ENCODE assay signal across 22 cellular contexts in the genomic region with DNA sequence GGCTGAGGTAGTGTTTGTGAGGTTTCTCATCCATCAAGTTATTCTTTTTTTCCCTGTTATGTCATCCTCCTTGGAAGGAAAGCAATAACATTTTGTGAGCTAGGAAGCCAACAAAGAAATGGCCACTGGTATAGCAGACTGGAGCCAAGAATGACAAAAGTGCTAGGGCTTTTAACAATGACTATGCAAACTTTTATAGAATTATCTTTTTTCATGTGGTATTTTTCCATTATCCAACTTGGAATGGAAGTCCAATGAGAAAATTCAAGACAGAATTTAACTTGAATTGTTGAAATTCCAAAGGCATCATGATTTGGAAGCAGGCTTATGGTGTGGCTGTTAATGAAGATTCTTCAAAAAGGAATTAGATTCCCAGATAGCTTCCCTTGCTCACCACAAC.
DNase-seq lines count a peak whose midpoint lies in the region; ATAC-seq, FAIRE-seq and TF ChIP-seq lines count a peak whose summit lies in the region.
"Had no signal": no experiment of that assay in that cellular context is flagged by ENCODE, and none has a peak within 500 bp of the region (broad histone marks: within the 10 kb centered on the region; RNA-seq: fewer than 3 reads in every experiment).

No MANE protein-coding gene starts in this region.

- no peaks in the 10 kb centered on the region for H3K27me3 ChIP-seq in SK-N-SH (ENCODE audit: insufficient read depth)
- no peaks in the 10 kb centered on the region for H3K27me3 ChIP-seq in trophoblast cell (ENCODE audit: insufficient read depth, low read length)

- H2BK5ac ChIP-seq in trophoblast cell (ENCODE audit: low read depth, low read length, poor library complexity): no peak overlapping the region

- no peak overlapping the region for H2AK5ac ChIP-seq in trophoblast cell (ENCODE audit: low read length)

- FAIRE-seq in kidney (lab: Jason Lieb, UNC): no peak
- FAIRE-seq: GM12878 had no signal

- TF ChIP-seq CTCF in SK-N-SH (IDR thresholded peaks at IDR 0.05): no peak
- no peak for TF ChIP-seq CTCF in astrocyte of the cerebellum (IDR thresholded peaks at IDR 0.05; ENCODE audit: low read depth, low read length, missing control alignments)
- TF ChIP-seq CTCF in fibroblast of the aortic adventitia (IDR thresholded peaks at IDR 0.05; ENCODE audit: insufficient read depth, low read length): no peak
- TF ChIP-seq CTCF in kidney (IDR thresholded peaks at IDR 0.05; ENCODE audit: borderline replicate concordance, extremely low read depth, insufficient read depth): no peak

- H3K23ac ChIP-seq in trophoblast cell (ENCODE audit: low read length): no peak overlapping the region

- no peaks in the 10 kb centered on the region for H3K9me2 ChIP-seq in SK-N-SH

- H2AFZ ChIP-seq in SK-N-SH (ENCODE audit: low read depth) (no peak overlapping the region), trophoblast cell (ENCODE audit: insufficient read depth, low read length, poor library complexity) (no peak overlapping the region)

- H3K4me1 ChIP-seq in SK-N-SH (ENCODE audit: control insufficient read depth in 1 of 2, insufficient read depth in 2 of 2, low read depth in 1 of 2, low read length in 1 of 2) (no peaks in the 10 kb centered on the region; a peak in 1 of 4 replicates), kidney (ENCODE audit: control insufficient read depth in 1 of 2, insufficient read depth in 1 of 2, low read depth in 1 of 2, low read length in 2 of 2) (no peaks in the 10 kb centered on the region), trophoblast cell (ENCODE audit: control insufficient read depth in 1 of 2, insufficient read depth in 2 of 2, low read length in 2 of 2) (no peaks in the 10 kb centered on the region)

- DNase-seq in SK-N-SH (no peak), astrocyte of the cerebellum (ENCODE audit: low read depth) (peak; percentile 16), fibroblast of the aortic adventitia (ENCODE audit: low read depth) (peak; percentile 57), kidney (no peak), trophoblast cell (no peak)
- DNase-seq in activated naive CD4-positive, alpha-beta T cell treated with anti-CD3 and anti-CD28 coated beads, Interleukin-2, amount 50 U/mL, for 72 hours (ENCODE audit: low spot score in 2 of 2): no peak
- no peak for DNase-seq in stimulated activated naive CD4-positive, alpha-beta T cell (lab: John Stamatoyannopoulos, UW)
- DNase-seq: DMS79; H9; Kasumi-1; NCI-H1417; NCI-H1694 treated with DMSO at 0.1 percent for 48 hours; NCI-H510A treated with DMSO at 0.1 percent for 48 hours; NCI-H748 treated with DMSO at 0.1 percent for 48 hours; NK-92 treated with Interleukin-12 subunit alpha and Interleukin-12 subunit beta, amount 100 ng/mL, for 24 hours; SHP77 treated with DMSO at 0.1 percent for 48 hours had no signal

- no peaks in the 10 kb centered on the region for H3K79me2 ChIP-seq in SK-N-SH (ENCODE audit: insufficient read depth)
- no peaks in the 10 kb centered on the region for H3K79me2 ChIP-seq in trophoblast cell (ENCODE audit: control insufficient read depth, insufficient read depth, low read length, poor library complexity)

- H2BK120ac ChIP-seq in trophoblast cell (ENCODE audit: insufficient read depth, low read length, poor library complexity): no peak overlapping the region

- no peak for TF ChIP-seq EP300 in SK-N-SH (IDR thresholded peaks at IDR 0.05; ENCODE audit: borderline replicate concordance in 1 of 2, low read depth in 1 of 2, low read length in 1 of 2)

- no peak overlapping the region for H3K27ac Mint-ChIP-seq in activated naive CD4-positive, alpha-beta T cell treated with anti-CD3 and anti-CD28 coated beads, Interleukin-2, amount 50 U/mL, for 72 hours
- H3K27ac Mint-ChIP-seq: CD14-positive monocyte, H9 had no signal

- no peak overlapping the region for H3K14ac ChIP-seq in trophoblast cell (ENCODE audit: low read length)

- POLR2A ChIA-PET in SK-N-SH (lab: Yijun Ruan, JAX): no interaction called here

- H3K4me3 ChIP-seq in SK-N-SH (ENCODE audit: low read depth in 2 of 2, low read length in 1 of 2) (no peak overlapping the region), astrocyte of the cerebellum (ENCODE audit: low read depth, low read length) (no peak overlapping the region), fibroblast of the aortic adventitia (ENCODE audit: low read depth, low read length) (no peak overlapping the region), kidney (ENCODE audit: low read length in 2 of 2) (no peak overlapping the region), trophoblast cell (ENCODE audit: low read depth, low read length) (no peak overlapping the region)
- H3K4me3 ChIP-seq: GM12878, SK-N-MC had no signal

- no peak for ATAC-seq in SK-N-SH treated with all-trans-retinoic acid at 6 μM for 48 hours
- ATAC-seq in activated naive CD4-positive, alpha-beta T cell treated with anti-CD3 and anti-CD28 coated beads, Interleukin-2, amount 50 U/mL, for 72 hours: no peak
- ATAC-seq: GM12878 had no signal

- no peak overlapping the region for H4K12ac ChIP-seq in trophoblast cell (ENCODE audit: low read depth, low read length)

- H3K18ac ChIP-seq in trophoblast cell (ENCODE audit: low read length): no peak overlapping the region

- H4K8ac ChIP-seq in trophoblast cell (ENCODE audit: low read depth, low read length): no peak overlapping the region

- CTCF ChIA-PET in SK-N-SH (lab: Yijun Ruan, JAX): no interaction called here

- H3K9me3 ChIP-seq in SK-N-SH (no peaks in the 10 kb centered on the region), kidney (ENCODE audit: control insufficient read depth in 1 of 2, low read length in 2 of 2) (no peaks in the 10 kb centered on the region), trophoblast cell (ENCODE audit: insufficient read depth, low read depth, low read length) (no peaks in the 10 kb centered on the region)

- no peak overlapping the region for H2BK12ac ChIP-seq in trophoblast cell (ENCODE audit: low read length)

- no peak overlapping the region for H3K4me2 ChIP-seq in SK-N-SH
- no peak overlapping the region for H3K4me2 ChIP-seq in trophoblast cell (ENCODE audit: low read length)

- in situ Hi-C loops in astrocyte of the cerebellum (cut with HindIII; ENCODE audit: low sequenced_read_pairs): no loop called here

- H4K20me1 ChIP-seq in SK-N-SH (ENCODE audit: insufficient read depth): no peaks in the 10 kb centered on the region

- H3K9ac ChIP-seq in SK-N-SH (no peak overlapping the region), kidney (ENCODE audit: low read length in 2 of 2) (no peak overlapping the region), trophoblast cell (ENCODE audit: low read length) (no peak overlapping the region)

- TF ChIP-seq RAD21 in SK-N-SH (IDR thresholded peaks at IDR 0.05; ENCODE audit: low read length): no peak

- intact Hi-C loops in kidney (cut with DNase I): no loop called here

- H3K4ac ChIP-seq in trophoblast cell (ENCODE audit: low read depth, low read length): no peak overlapping the region

- no peak overlapping the region for H3K27ac ChIP-seq in SK-N-SH (ENCODE audit: low read depth in 2 of 2, low read length in 1 of 2)
- no peak overlapping the region for H3K27ac ChIP-seq in kidney (ENCODE audit: low read depth in 2 of 2, low read length in 2 of 2)
- H3K27ac ChIP-seq in trophoblast cell (ENCODE audit: low read depth, low read length): no peak overlapping the region
- H3K27ac ChIP-seq: 22Rv1, RWPE1, SK-N-MC had no signal

- H3K9me3 Mint-ChIP-seq in activated naive CD4-positive, alpha-beta T cell treated with anti-CD3 and anti-CD28 coated beads, Interleukin-2, amount 50 U/mL, for 72 hours: no peaks in the 10 kb centered on the region
- H3K9me3 Mint-ChIP-seq: H9 had no signal

- H3K36me3 ChIP-seq in SK-N-SH (replicated peaks in 1 of 2; ENCODE audit: control insufficient read depth in 1 of 2, insufficient read depth in 2 of 2, low read length in 1 of 2): no peaks in the 10 kb centered on the region
- no peaks in the 10 kb centered on the region for H3K36me3 ChIP-seq in kidney (ENCODE audit: control insufficient read depth in 1 of 2, insufficient read depth in 2 of 2, low read length in 2 of 2)
- no peaks in the 10 kb centered on the region for H3K36me3 ChIP-seq in trophoblast cell (ENCODE audit: control insufficient read depth in 1 of 2, insufficient read depth in 2 of 2, low read length in 2 of 2)

- H4K91ac ChIP-seq in trophoblast cell (ENCODE audit: low read depth, low read length): no peak overlapping the region

- H3F3A ChIP-seq in SK-N-SH (replicated peaks; ENCODE audit: insufficient read depth): no peaks in the 10 kb centered on the region

- H3K36me3 Mint-ChIP-seq in activated naive CD4-positive, alpha-beta T cell treated with anti-CD3 and anti-CD28 coated beads, Interleukin-2, amount 50 U/mL, for 72 hours: no peaks in the 10 kb centered on the region
- H3K36me3 Mint-ChIP-seq: CD14-positive monocyte had no signal

- no peaks in the 10 kb centered on the region for H3K79me1 ChIP-seq in trophoblast cell (ENCODE audit: low read length)

TF ChIP-seq in SK-N-SH treated with all-trans-retinoic acid at 6 μM for 48 hours, 23 proteins besides CTCF, POLR2A, EP300 and RAD21:
- TF ChIP-seq, protein P1, sequence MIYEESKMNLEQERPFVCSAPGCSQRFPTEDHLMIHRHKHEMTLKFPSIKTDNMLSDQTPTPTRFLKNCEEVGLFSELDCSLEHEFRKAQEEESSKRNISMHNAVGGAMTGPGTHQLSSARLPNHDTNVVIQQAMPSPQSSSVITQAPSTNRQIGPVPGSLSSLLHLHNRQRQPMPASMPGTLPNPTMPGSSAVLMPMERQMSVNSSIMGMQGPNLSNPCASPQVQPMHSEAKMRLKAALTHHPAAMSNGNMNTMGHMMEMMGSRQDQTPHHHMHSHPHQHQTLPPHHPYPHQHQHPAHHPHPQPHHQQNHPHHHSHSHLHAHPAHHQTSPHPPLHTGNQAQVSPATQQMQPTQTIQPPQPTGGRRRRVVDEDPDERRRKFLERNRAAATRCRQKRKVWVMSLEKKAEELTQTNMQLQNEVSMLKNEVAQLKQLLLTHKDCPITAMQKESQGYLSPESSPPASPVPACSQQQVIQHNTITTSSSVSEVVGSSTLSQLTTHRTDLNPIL (CRISPR knock-in tag; IDR thresholded peaks at IDR 0.05; ENCODE audit: low read depth): no peak
- TF ChIP-seq ISL1 (CRISPR knock-in tag; IDR thresholded peaks at IDR 0.05): peak; percentile 78

TF ChIP-seq in SK-N-SH, 30 proteins besides CTCF, POLR2A, EP300 and RAD21 (continues in another document):
- TF ChIP-seq MEF2A (IDR thresholded peaks at IDR 0.05; ENCODE audit: borderline replicate concordance, low read depth) (no peak), POLR2AphosphoS5 (IDR thresholded peaks at IDR 0.05; ENCODE audit: low read depth, low read length) (no peak)
- TF ChIP-seq, protein P2, sequence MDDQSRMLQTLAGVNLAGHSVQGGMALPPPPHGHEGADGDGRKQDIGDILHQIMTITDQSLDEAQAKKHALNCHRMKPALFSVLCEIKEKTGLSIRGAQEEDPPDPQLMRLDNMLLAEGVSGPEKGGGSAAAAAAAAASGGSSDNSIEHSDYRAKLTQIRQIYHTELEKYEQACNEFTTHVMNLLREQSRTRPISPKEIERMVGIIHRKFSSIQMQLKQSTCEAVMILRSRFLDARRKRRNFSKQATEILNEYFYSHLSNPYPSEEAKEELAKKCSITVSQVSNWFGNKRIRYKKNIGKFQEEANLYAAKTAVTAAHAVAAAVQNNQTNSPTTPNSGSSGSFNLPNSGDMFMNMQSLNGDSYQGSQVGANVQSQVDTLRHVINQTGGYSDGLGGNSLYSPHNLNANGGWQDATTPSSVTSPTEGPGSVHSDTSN (IDR thresholded peaks at IDR 0.05): no peak

Comparison
In these comparisons a context has a peak if more than half of its experiments do, and no peak if none do; other contexts are left out.
1. DNase-seq: peak in astrocyte of the cerebellum (single experiment) and fibroblast of the aortic adventitia (single experiment); none in SK-N-SH (single experiment), activated naive CD4-positive, alpha-beta T cell treated with anti-CD3 and anti-CD28 coated beads, Interleukin-2, amount 50 U/mL, for 72 hours (0 of 2), kidney (single experiment), trophoblast cell (0 of 2) and stimulated activated naive CD4-positive, alpha-beta T cell (0 of 6).